8 cellular contexts compared by ENCODE assay signal in genomic region chr11:45899448-45900174, GRCh38. TPM values are rescaled to one million over a fixed set of nuclear protein-coding genes. Genes with fewer than 3 reads are reported as not detected.
A peak's percentile ranks its signal among the peaks of the same experiment; 100 is the strongest.
DNase-seq lines count a peak whose midpoint lies in the region; ATAC-seq and TF ChIP-seq lines count a peak whose summit lies in the region.

No MANE protein-coding gene starts in this region.

- H3K9ac ChIP-seq in subcutaneous abdominal adipose tissue (ENCODE audit: low read length in 5 of 5): no peak overlapping the region

- H3K27ac ChIP-seq in subcutaneous abdominal adipose tissue (ENCODE audit: low read depth, low read length): no peak overlapping the region

- peak overlapping the region; percentile 37 for H2AFZ ChIP-seq in neuron (ENCODE audit: low read depth, low read length)

- H3K27me3 ChIP-seq in neuron (ENCODE audit: insufficient read depth, low read length) (no peaks in the 10 kb centered on the region), subcutaneous abdominal adipose tissue (ENCODE audit: control insufficient read depth in 5 of 5, insufficient read depth in 4 of 5, low read length in 5 of 5) (peaks cover 0 to 19% (median 6%) of the 10 kb centered on the region in 5 donors)

- DNase-seq in AG09309 (ENCODE audit: low read depth) (peak; percentile 39), LHCN-M2 (ENCODE audit: low read depth) (peak; percentile 82), SHP77 treated with DMSO at 0.1 percent for 48 hours (lab: John Stamatoyannopoulos, UW) (peak; percentile 86), globus pallidus (ENCODE audit: low spot score) (peak; percentile 94)
- peak in 1 of 2 donors; percentile 69 for DNase-seq in activated naive CD4-positive, alpha-beta T cell treated with anti-CD3 and anti-CD28 coated beads, Interleukin-2, amount 50 U/mL, for 72 hours (ENCODE audit: low spot score in 2 of 2)

- no peak for TF ChIP-seq CTCF in AG09309 (IDR thresholded peaks at IDR 0.05; ENCODE audit: control insufficient read depth, insufficient read depth, low read depth, low read length, missing control alignments)

- no peak overlapping the region for H3K27ac Mint-ChIP-seq in activated naive CD4-positive, alpha-beta T cell treated with anti-CD3 and anti-CD28 coated beads, Interleukin-2, amount 50 U/mL, for 72 hours

- H3K36me3 ChIP-seq in neuron (ENCODE audit: insufficient read depth, low read length) (peaks cover 17% of the 10 kb centered on the region), subcutaneous abdominal adipose tissue (ENCODE audit: control insufficient read depth in 5 of 5, insufficient read depth in 5 of 5, low read length in 5 of 5) (peaks cover 0 to 20% (median 11%) of the 10 kb centered on the region in 5 donors)

- ATAC-seq in GM19452 (IDR thresholded peaks at IDR 0.05; ENCODE audit: unreplicated experiment): peak; percentile 55
- peak; percentile 82 to 87 for ATAC-seq in activated naive CD4-positive, alpha-beta T cell treated with anti-CD3 and anti-CD28 coated beads, Interleukin-2, amount 50 U/mL, for 72 hours

- H3K9me3 ChIP-seq in neuron (ENCODE audit: low read length): no peaks in the 10 kb centered on the region
- H3K9me3 ChIP-seq in subcutaneous abdominal adipose tissue (ENCODE audit: control insufficient read depth in 5 of 5, low read length in 5 of 5): no peaks in the 10 kb centered on the region

- H3K4me3 ChIP-seq in AG09309 (ENCODE audit: control insufficient read depth, low read depth, low read length) (peak overlapping the region; percentile 40), neuron (ENCODE audit: low read length) (peak overlapping the region; percentile 83), subcutaneous abdominal adipose tissue (ENCODE audit: low read depth in 1 of 5, low read length in 5 of 5) (peak overlapping the region in 3 of 5 donors; percentile 49 to 63 (median 63))

- H3K36me3 Mint-ChIP-seq in activated naive CD4-positive, alpha-beta T cell treated with anti-CD3 and anti-CD28 coated beads, Interleukin-2, amount 50 U/mL, for 72 hours: no peaks in the 10 kb centered on the region

- H3K9me3 Mint-ChIP-seq in activated naive CD4-positive, alpha-beta T cell treated with anti-CD3 and anti-CD28 coated beads, Interleukin-2, amount 50 U/mL, for 72 hours: no peaks in the 10 kb centered on the region

- H3K4me1 ChIP-seq in neuron (ENCODE audit: insufficient read depth, low read length) (peaks cover 42% of the 10 kb centered on the region), subcutaneous abdominal adipose tissue (ENCODE audit: control insufficient read depth in 5 of 5, insufficient read depth in 5 of 5, low read length in 5 of 5) (peaks cover 0 to 25% (median 23%) of the 10 kb centered on the region in 5 donors)

RNA-seq across cellular contexts. Expression of gene FREY1, which starts 7.5 kb away (rescaled TPM):
- 0.63 TPM in 1 of 2 replicates, not detected in the other for total RNA-seq in LHCN-M2 (2014; rRNA removed)
- polyA plus RNA-seq in LHCN-M2 (2012): 0.16 TPM
- under 1 TPM; 0.64 to 0.91 TPM for total RNA-seq in activated naive CD4-positive, alpha-beta T cell treated with anti-CD3 and anti-CD28 coated beads, Interleukin-2, amount 50 U/mL, for 72 hours

RNA-seq across cellular contexts. Expression of gene MAPK8IP1, which starts 14.2 kb away (rescaled TPM):
- 10.3 and 11.7 TPM in 2 replicates for total RNA-seq in LHCN-M2 (2014; rRNA removed)
- polyA plus RNA-seq in LHCN-M2 (2012): 6.1 TPM
- under 1 TPM; 0.23 to 0.57 TPM for total RNA-seq in activated naive CD4-positive, alpha-beta T cell treated with anti-CD3 and anti-CD28 coated beads, Interleukin-2, amount 50 U/mL, for 72 hours

RNA-seq across cellular contexts. Expression of gene PEX16, which starts 18.1 kb away (rescaled TPM):
- total RNA-seq in LHCN-M2 (2014; rRNA removed): 28.1 and 29.1 TPM in 2 replicates
- polyA plus RNA-seq in LHCN-M2 (2012): 25.2 TPM
- total RNA-seq in activated naive CD4-positive, alpha-beta T cell treated with anti-CD3 and anti-CD28 coated beads, Interleukin-2, amount 50 U/mL, for 72 hours: 10 to 100 TPM; 33.9 to 39.4 TPM

RNA-seq across cellular contexts. Expression of gene LARGE2, which starts 22.8 kb away (rescaled TPM):
- not detected in 2 replicates for total RNA-seq in LHCN-M2 (2014; rRNA removed)
- polyA plus RNA-seq in LHCN-M2 (2012): not detected
- total RNA-seq in activated naive CD4-positive, alpha-beta T cell treated with anti-CD3 and anti-CD28 coated beads, Interleukin-2, amount 50 U/mL, for 72 hours: 1 to 10 TPM in 1 of 2 donors, under 1 TPM in 1; 0.62 to 1.1 TPM

RNA-seq across cellular contexts. Expression of gene CRY2, which starts 52.3 kb away (rescaled TPM):
- 6.4 and 6.9 TPM in 2 replicates for total RNA-seq in LHCN-M2 (2014; rRNA removed)
- 5.3 TPM for polyA plus RNA-seq in LHCN-M2 (2012)
- total RNA-seq in activated naive CD4-positive, alpha-beta T cell treated with anti-CD3 and anti-CD28 coated beads, Interleukin-2, amount 50 U/mL, for 72 hours: 10 to 100 TPM; 14.0 to 31.4 TPM
